7 cellular contexts compared by ENCODE assay signal in the genomic region with DNA sequence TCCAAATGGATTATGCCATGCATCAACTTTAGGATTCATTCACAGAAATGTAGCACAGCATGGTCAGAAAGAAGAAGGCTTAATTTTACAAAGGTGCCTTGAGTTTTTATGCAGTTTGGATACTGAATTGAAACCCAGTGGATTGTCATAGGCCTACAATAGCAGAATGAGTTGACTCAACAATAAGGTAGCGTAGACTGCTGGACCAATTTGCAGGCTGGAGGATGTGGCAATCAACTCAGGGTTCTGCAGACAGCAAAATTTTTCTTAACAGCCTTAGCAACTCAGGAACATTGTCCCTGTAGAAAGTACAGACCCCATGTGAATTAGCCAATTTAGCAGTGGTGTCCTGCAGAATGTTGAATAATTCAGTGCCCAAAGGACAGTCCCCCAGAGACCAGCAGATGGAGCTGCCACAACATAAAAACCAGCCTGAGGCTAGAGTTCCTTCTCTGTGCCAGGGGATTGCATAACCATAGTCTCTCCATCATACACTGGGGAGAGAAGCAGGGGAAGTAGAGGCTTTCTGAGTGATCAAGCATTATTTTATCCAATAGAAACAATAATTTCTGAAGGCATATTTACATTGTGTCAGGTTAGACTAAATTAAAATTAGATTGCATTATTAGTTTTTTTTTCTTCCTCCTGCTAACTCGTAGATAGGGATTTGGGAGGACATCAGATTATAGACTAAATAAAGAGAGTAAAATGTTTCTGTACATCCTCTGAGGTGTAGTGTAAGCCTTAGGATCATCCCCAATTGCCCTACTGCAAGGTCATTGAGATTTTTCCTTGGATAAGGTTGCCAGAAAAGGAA. TPM values are rescaled to one million over a fixed set of nuclear protein-coding genes. Genes with fewer than 3 reads are reported as not detected.
DNase-seq lines count a peak whose midpoint lies in the region; ATAC-seq, FAIRE-seq and TF ChIP-seq lines count a peak whose summit lies in the region.

No MANE protein-coding gene starts in this region.

- H3K4me3 ChIP-seq in cardiac fibroblast (replicated peaks in 1 of 2; ENCODE audit: low read depth in 2 of 2, low read length in 2 of 2) (no peak overlapping the region), kidney (ENCODE audit: low read length in 2 of 2) (no peak overlapping the region)

- no peak for ATAC-seq in HG03439 (IDR thresholded peaks at IDR 0.05; ENCODE audit: unreplicated experiment)

- intact Hi-C loops in kidney (cut with DNase I) = no loop called here

- FAIRE-seq in RCC 7860 (lab: Jason Lieb, UNC) = no peak
- FAIRE-seq in kidney (lab: Jason Lieb, UNC) = no peak

- H3K27ac ChIP-seq in kidney (ENCODE audit: low read depth in 2 of 2, low read length in 2 of 2) (no peak overlapping the region), substantia nigra (ENCODE audit: low read depth, low read length, poor library complexity, severe bottlenecking) (no peak overlapping the region)

- H3K36me3 ChIP-seq in kidney (ENCODE audit: control insufficient read depth in 1 of 2, insufficient read depth in 2 of 2, low read length in 2 of 2) = no peaks in the 10 kb centered on the region

- H3K9me3 ChIP-seq in kidney (ENCODE audit: control insufficient read depth in 1 of 2, low read length in 2 of 2) = no peaks in the 10 kb centered on the region

- DNase-seq in ELF-1 (ENCODE audit: low read depth, low spot score) (peak; percentile 61), HT-29 (ENCODE audit: low spot score) (peak; percentile 68), RCC 7860 (ENCODE audit: low spot score) (peak; percentile 35), cardiac fibroblast (ENCODE audit: low read depth in 2 of 2) (peak; percentile 80 to 85), kidney (no peak), substantia nigra (lab: John Stamatoyannopoulos, UW) (peak in 41 of 49 donors; percentile 2 to 83 (median 49))

- H3K4me1 ChIP-seq in kidney (ENCODE audit: control insufficient read depth in 1 of 2, insufficient read depth in 1 of 2, low read depth in 1 of 2, low read length in 2 of 2) = no peaks in the 10 kb centered on the region

- peak; percentile 49 for TF ChIP-seq CTCF in cardiac fibroblast (IDR thresholded peaks at IDR 0.05; ENCODE audit: low read depth, low read length)
- peak; percentile 59 for TF ChIP-seq CTCF in kidney (IDR thresholded peaks at IDR 0.05; ENCODE audit: borderline replicate concordance, extremely low read depth, insufficient read depth)

- H3K9ac ChIP-seq in kidney (ENCODE audit: low read length in 2 of 2) = no peak overlapping the region

RNA-seq across cellular contexts. Expression of a gene that starts 20.3 kb away (rescaled TPM):
- 94.8 and 99.8 TPM in 2 replicates for total RNA-seq in HT-29 (2014; rRNA removed; shearing (Covaris generic))
- 44.0 TPM for total RNA-seq in kidney
- polyA plus RNA-seq in kidney (ENCODE audit: insufficient read depth, low read depth, low replicate concordance) = 121 TPM

RNA-seq across cellular contexts. Expression of a gene that starts 47.8 kb away (rescaled TPM):
- total RNA-seq in HT-29 (2014; rRNA removed; shearing (Covaris generic)) = 0.05 and 0.18 TPM in 2 replicates
- total RNA-seq in kidney = 17.0 TPM
- 2.4 TPM for polyA plus RNA-seq in kidney (ENCODE audit: insufficient read depth, low read depth, low replicate concordance)

Comparison
In these comparisons a context has a peak if more than half of its experiments do, and no peak if none do; other contexts are left out.
1. RNA of a gene that starts 47.8 kb away (total RNA-seq): 17.0 TPM in kidney (single experiment); 0.05 to 0.18 TPM in HT-29; every median in the first group is over 10 times any median in the second.